7 cellular contexts compared by ENCODE assay signal in the genomic region with DNA sequence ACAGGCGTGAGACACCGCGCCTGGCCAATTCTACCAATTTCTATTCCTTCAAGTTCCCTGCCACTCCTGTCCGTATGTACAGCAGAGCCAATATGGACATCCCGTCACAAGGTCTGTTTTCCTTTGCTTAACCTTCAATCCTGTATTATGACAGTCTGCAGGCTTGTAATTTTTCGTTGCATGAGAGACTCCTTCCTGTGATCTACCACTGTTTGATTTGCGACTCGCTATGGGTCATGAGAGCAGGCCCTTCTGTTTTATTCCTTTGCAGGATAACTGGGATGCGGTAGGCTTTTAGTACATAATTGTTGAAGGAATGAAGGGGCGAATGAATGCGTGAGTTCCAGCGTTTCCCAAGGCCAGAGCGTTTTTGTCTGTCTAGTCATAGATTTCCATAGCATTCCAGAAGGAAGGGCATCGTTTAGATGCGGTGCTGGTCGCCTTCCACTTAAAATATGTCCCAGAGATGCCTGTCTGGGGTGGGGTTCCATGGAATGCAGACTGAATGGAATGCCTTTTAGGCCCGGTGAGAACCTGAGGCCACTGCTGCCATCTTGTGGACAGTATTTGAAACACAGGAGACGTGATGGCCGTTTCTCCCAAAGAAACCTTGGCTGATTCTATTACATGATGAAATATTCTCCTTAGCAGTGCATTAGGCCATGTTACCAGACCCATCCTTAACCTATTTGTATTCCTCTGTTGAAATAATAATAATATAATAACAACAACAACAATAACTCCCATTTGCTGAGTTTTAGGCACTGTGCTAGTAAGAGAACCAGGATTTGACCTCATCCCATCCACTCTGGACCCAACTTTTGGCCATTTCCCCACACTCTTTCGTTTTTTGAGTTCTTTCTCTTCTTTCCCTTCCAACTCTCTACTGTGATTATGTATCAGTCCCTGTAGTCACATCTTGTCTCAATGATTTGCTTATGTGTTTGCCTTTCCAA.
DNase-seq lines count a peak whose midpoint lies in the region; ATAC-seq and TF ChIP-seq lines count a peak whose summit lies in the region.

No MANE protein-coding gene starts in this region.

- peaks cover 5% of the 10 kb centered on the region for H3K27me3 Mint-ChIP-seq in T-helper 17 cell
- peaks cover 26% of the 10 kb centered on the region for H3K27me3 Mint-ChIP-seq in brain

- ATAC-seq in T-helper 17 cell, result peak; percentile 42
- ATAC-seq in HG02571 (IDR thresholded peaks at IDR 0.05; ENCODE audit: unreplicated experiment), result no peak

- H3K9me3 Mint-ChIP-seq in brain, result no peaks in the 10 kb centered on the region

- DNase-seq in GDM1 (lab: John Stamatoyannopoulos, UW), result peak; percentile 35
- DNase-seq in LHCN-M2 (ENCODE audit: low read depth), result peak; percentile 90
- DNase-seq in T-helper 17 cell, result peak in 2 of 3 donors; percentile 18 to 35
- peak; percentile 94 for DNase-seq in iPS-NIHi11 (ENCODE audit: low spot score)
- peak; percentile 40 for DNase-seq in stimulated activated CD4-positive, alpha-beta T cell treated with anti-CD3 and anti-CD28 coated beads, Interleukin-12 subunit alpha, Interleukin-12 subunit beta, amount 100 ng/mL, for 4 hours

- H3K36me3 Mint-ChIP-seq in T-helper 17 cell (ENCODE audit: low read depth) (no peaks in the 10 kb centered on the region), brain (no peaks in the 10 kb centered on the region)

- H3K4me3 Mint-ChIP-seq in T-helper 17 cell (no peak overlapping the region), brain (no peak overlapping the region)

- H3K27ac Mint-ChIP-seq in T-helper 17 cell, result no peak overlapping the region
- H3K27ac Mint-ChIP-seq in brain, result peak overlapping the region in 1 of 5 experiments; percentile 12

- H3K4me1 Mint-ChIP-seq in T-helper 17 cell (peaks cover 4% of the 10 kb centered on the region), brain (peaks cover 5% of the 10 kb centered on the region)

- peak; percentile 88 to 89 for TF ChIP-seq CTCF in brain (conservative IDR thresholded peaks at IDR 0.05)

- H3K9me3 ChIP-seq in T-helper 17 cell (ENCODE audit: control insufficient read depth, low read length, poor library complexity, severe bottlenecking), result no peaks in the 10 kb centered on the region

Comparison
In these comparisons a context has a peak if more than half of its experiments do, and no peak if none do; other contexts are left out.
1. DNase-seq: peak in every context shown above with its lines; median percentile 94 in iPS-NIHi11; 90 in LHCN-M2; 40 in stimulated activated CD4-positive, alpha-beta T cell treated with anti-CD3 and anti-CD28 coated beads, Interleukin-12 subunit alpha, Interleukin-12 subunit beta, amount 100 ng/mL, for 4 hours; 35 in GDM1; 26 in T-helper 17 cell.